ENCODE assay signal across 8 cellular contexts in the genomic region with DNA sequence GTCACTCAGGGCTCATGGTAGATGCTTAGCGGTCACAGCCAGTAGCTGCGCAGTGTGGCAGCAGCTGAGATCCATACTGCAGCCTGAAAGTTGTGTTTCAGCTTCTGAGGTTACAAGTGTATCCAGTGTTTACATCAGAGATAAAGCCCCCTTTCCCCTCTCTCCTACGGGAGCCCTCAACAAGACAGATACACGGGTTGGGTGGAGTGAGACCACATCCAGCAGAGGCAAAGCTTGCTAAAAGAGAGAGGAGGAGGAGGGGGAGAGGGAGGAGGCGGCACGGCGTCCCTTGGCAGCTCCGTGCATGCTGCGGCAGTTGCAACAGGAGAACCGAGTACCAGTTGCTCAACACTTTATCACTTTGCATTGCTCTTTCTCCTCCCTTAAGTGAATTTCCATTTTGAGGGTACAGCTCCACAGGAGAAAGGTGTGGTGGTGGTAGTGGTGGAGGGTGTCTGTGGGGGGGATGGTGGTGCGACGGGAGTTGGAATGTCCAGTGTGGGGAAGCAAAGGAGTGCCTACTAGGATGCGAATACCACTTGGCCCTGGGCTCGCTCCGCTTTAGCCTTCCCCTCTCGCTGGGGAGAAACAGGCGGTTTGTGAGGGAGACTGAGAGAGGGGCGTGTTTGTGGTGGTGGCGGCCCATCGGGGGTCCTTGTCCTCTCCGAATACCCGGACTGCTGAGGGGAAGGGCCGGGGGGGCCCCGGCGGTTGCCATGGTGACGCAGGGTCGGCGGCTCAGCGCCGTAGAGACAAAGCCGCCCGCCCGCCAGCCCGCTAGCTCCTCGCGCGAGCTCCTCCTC. TPM values are rescaled to one million over a fixed set of nuclear protein-coding genes. Genes with fewer than 3 reads are reported as not detected.
DNase-seq lines count a peak whose midpoint lies in the region; ATAC-seq and TF ChIP-seq lines count a peak whose summit lies in the region.

No MANE protein-coding gene starts in this region.

- H3K4me1 ChIP-seq in DOHH2 (ENCODE audit: control insufficient read depth, low read length) (no peaks in the 10 kb centered on the region), left lung (peaks cover 5 to 6% of the 10 kb centered on the region in 2 donors), suprapubic skin (peaks cover 19% of the 10 kb centered on the region)

- no peaks in the 10 kb centered on the region for H3F3A ChIP-seq in DOHH2 (ENCODE audit: control insufficient read depth, insufficient read depth)
- no peaks in the 10 kb centered on the region for H3F3A ChIP-seq in SU-DHL-6 (ENCODE audit: insufficient read depth)

- H3K27ac ChIP-seq in DOHH2 (ENCODE audit: low read depth, low read length) (no peak overlapping the region), SU-DHL-6 (ENCODE audit: low read depth, low read length) (no peak overlapping the region), left lung (peak overlapping the region in 1 of 2 donors; percentile 26), suprapubic skin (no peak overlapping the region)

- H3K27me3 ChIP-seq in DOHH2 (ENCODE audit: control insufficient read depth, low read length) (peaks cover 67% of the 10 kb centered on the region), SU-DHL-6 (ENCODE audit: low read length) (0 out of 2 replicates have a peak, but pooled peaks cover 9% of the 10 kb centered on the region), left lung (peaks cover 39 to 92% of the 10 kb centered on the region in 2 donors), suprapubic skin (peaks cover 53% of the 10 kb centered on the region)

- ATAC-seq in left lung (peak; percentile 73), GM18505 (IDR thresholded peaks at IDR 0.05; ENCODE audit: unreplicated experiment) (no peak), GM19035 (IDR thresholded peaks at IDR 0.05; ENCODE audit: unreplicated experiment) (no peak)

- no peak for TF ChIP-seq CTCF in DOHH2 (IDR thresholded peaks at IDR 0.05; ENCODE audit: low read depth, low read length, poor library complexity, severe bottlenecking)
- no peak for TF ChIP-seq CTCF in SU-DHL-6 (IDR thresholded peaks at IDR 0.05; ENCODE audit: insufficient read depth, low read length, poor library complexity, severe bottlenecking)
- no peak for TF ChIP-seq CTCF in choroid plexus epithelial cell (conservative IDR thresholded peaks at IDR 0.05; ENCODE audit: low read depth, low read length)
- TF ChIP-seq CTCF in left lung (IDR thresholded peaks at IDR 0.05), result no peak
- no peak for TF ChIP-seq CTCF in suprapubic skin (IDR thresholded peaks at IDR 0.05)

- H3K9me2 ChIP-seq in DOHH2 (replicated peaks; ENCODE audit: control insufficient read depth, low read length) (no peaks in the 10 kb centered on the region), SU-DHL-6 (replicated peaks; ENCODE audit: insufficient read depth, low read length) (no peaks in the 10 kb centered on the region)

- H3K4me2 ChIP-seq in DOHH2 (ENCODE audit: low read length), result peak overlapping the region; percentile 32
- peak overlapping the region; percentile 55 for H3K4me2 ChIP-seq in SU-DHL-6 (ENCODE audit: low read depth, low read length, poor library complexity, severe bottlenecking)

- H3K4me3 ChIP-seq in DOHH2 (ENCODE audit: low read length) (peak overlapping the region; percentile 19; the same call in 1 of the 2 replicates), SU-DHL-6 (ENCODE audit: insufficient read depth, low read length, poor library complexity, severe bottlenecking) (peak overlapping the region; percentile 40), choroid plexus epithelial cell (ENCODE audit: low read depth, low read length) (peak overlapping the region; percentile 57), left lung (peak overlapping the region; percentile 24 to 41), suprapubic skin (peak overlapping the region; percentile 54)

- H2AFZ ChIP-seq in SU-DHL-6 (ENCODE audit: low read depth, low read length, severe bottlenecking), result peak overlapping the region; percentile 8

- H3K79me2 ChIP-seq in DOHH2 (ENCODE audit: control insufficient read depth, low read length) (no peaks in the 10 kb centered on the region), SU-DHL-6 (ENCODE audit: insufficient read depth, low read length) (no peaks in the 10 kb centered on the region)

- no peak for TF ChIP-seq EP300 in suprapubic skin (IDR thresholded peaks at IDR 0.05)

- DNase-seq in M059J (ENCODE audit: low read depth) (peak; percentile 79), choroid plexus epithelial cell (ENCODE audit: low read depth) (peak; percentile 39), left lung (peak; percentile 59 to 87), suprapubic skin (ENCODE audit: low spot score in 2 of 2) (no peak)

- H3K36me3 ChIP-seq in DOHH2 (ENCODE audit: control insufficient read depth, low read length), result no peaks in the 10 kb centered on the region
- H3K36me3 ChIP-seq in SU-DHL-6 (ENCODE audit: low read length), result no peaks in the 10 kb centered on the region
- H3K36me3 ChIP-seq in left lung, result no peaks in the 10 kb centered on the region
- H3K36me3 ChIP-seq in suprapubic skin, result no peaks in the 10 kb centered on the region

- H3K9ac ChIP-seq in SU-DHL-6 (ENCODE audit: low read length), result peak overlapping the region; percentile 29; the same call in 1 of the 2 replicates

- no peaks in the 10 kb centered on the region for H4K20me1 ChIP-seq in DOHH2 (ENCODE audit: control insufficient read depth, insufficient read depth, low read depth, low read length)
- H4K20me1 ChIP-seq in SU-DHL-6 (ENCODE audit: low read depth, low read length), result no peaks in the 10 kb centered on the region

- TF ChIP-seq POLR2A in suprapubic skin (IDR thresholded peaks at IDR 0.05) (no peak), GM18505 (IDR thresholded peaks at IDR 0.05; ENCODE audit: borderline replicate concordance, extremely low read depth, insufficient read depth, insufficient read length) (no peak)

- WGBS in suprapubic skin, result 8% methylated on average over 16 of the region's 37 CpGs

- H3K9me3 ChIP-seq in DOHH2 (ENCODE audit: control insufficient read depth, insufficient read depth, low read length) (no peaks in the 10 kb centered on the region), SU-DHL-6 (ENCODE audit: insufficient read depth, low read length) (no peaks in the 10 kb centered on the region), left lung (no peaks in the 10 kb centered on the region), suprapubic skin (no peaks in the 10 kb centered on the region)

- intact Hi-C loops in left lung (cut with DNase I), result no loop called here

RNA-seq across cellular contexts. Expression of a gene that starts 0.4 kb away (rescaled TPM):
- total RNA-seq in M059J (2014; rRNA removed; shearing (Covaris generic)), result 19.7 and 26.5 TPM in 2 replicates
- 1 to 10 TPM; 2.5 to 3.3 TPM for total RNA-seq in left lung
- total RNA-seq in suprapubic skin, result 1 to 10 TPM in 1 of 4 donors, under 1 TPM in 3; 0.11 to 1.0 (median 0.83) TPM

Comparison
In these comparisons a context has a peak if more than half of its experiments do, and no peak if none do; other contexts are left out.
1. DNase-seq: peak in M059J (single experiment), choroid plexus epithelial cell (single experiment) and left lung (2 of 2); none in suprapubic skin (0 of 2).
2. Peak in every context shown above with its lines, with median percentiles within 50 percentile points of each other: H3K4me3 ChIP-seq.